Comparison of ENCODE assay signal across 10 cellular contexts in genomic region chr4:83581411-83582288, GRCh38. TPM values are rescaled to one million over a fixed set of nuclear protein-coding genes. Genes with fewer than 3 reads are reported as not detected.
DNase-seq lines count a peak whose midpoint lies in the region; ATAC-seq lines count a peak whose summit lies in the region.
"Had no signal": no experiment of that assay in that cellular context is flagged by ENCODE, and none has a peak within 500 bp of the region (broad histone marks: within the 10 kb centered on the region; RNA-seq: fewer than 3 reads in every experiment).

No MANE protein-coding gene starts in this region.

- H3K4me3 Mint-ChIP-seq in activated T-helper 17 cell treated with anti-CD3 and anti-CD28 coated beads, Interleukin-2, amount 50 U/mL, for 72 hours, result no peak overlapping the region
- H3K4me3 Mint-ChIP-seq in CD8-positive, alpha-beta memory T cell, result no peak overlapping the region
- H3K4me3 Mint-ChIP-seq: activated naive CD4-positive, alpha-beta T cell treated with anti-CD3 and anti-CD28 coated beads, Interleukin-2, amount 50 U/mL, for 24 hours had no signal

- H3K27ac Mint-ChIP-seq in activated T-helper 17 cell treated with anti-CD3 and anti-CD28 coated beads, Interleukin-2, amount 50 U/mL, for 72 hours, result peak overlapping the region; percentile 9
- H3K27ac Mint-ChIP-seq in CD8-positive, alpha-beta memory T cell, result no peak overlapping the region
- H3K27ac Mint-ChIP-seq: activated naive CD4-positive, alpha-beta T cell treated with anti-CD3 and anti-CD28 coated beads, Interleukin-2, amount 50 U/mL, for 24 hours had no signal

- H3K27ac ChIP-seq in CD8-positive, alpha-beta memory T cell (ENCODE audit: low read depth, low read length), result no peak overlapping the region
- H3K27ac ChIP-seq: SJCRH30 had no signal

- no peaks in the 10 kb centered on the region for H3K4me1 ChIP-seq in CD8-positive, alpha-beta memory T cell (ENCODE audit: insufficient read depth, low read length)
- H3K4me1 ChIP-seq: SJCRH30 had no signal

- CTCF ChIA-PET in CD8-positive, alpha-beta memory T cell (lab: Charles Lee), result interaction anchor here (1.3 kb wide), 1 partner anchor 9 kb away, joined by 3 read pairs; no protein-coding TSS in a partner anchor

- no peaks in the 10 kb centered on the region for H3K9me3 Mint-ChIP-seq in activated T-helper 17 cell treated with anti-CD3 and anti-CD28 coated beads, Interleukin-2, amount 50 U/mL, for 72 hours
- no peaks in the 10 kb centered on the region for H3K9me3 Mint-ChIP-seq in CD8-positive, alpha-beta memory T cell
- H3K9me3 Mint-ChIP-seq: activated naive CD4-positive, alpha-beta T cell treated with anti-CD3 and anti-CD28 coated beads, Interleukin-2, amount 50 U/mL, for 24 hours had no signal

- POLR2A ChIA-PET in CD8-positive, alpha-beta memory T cell (lab: Charles Lee), result no interaction called here

- no peaks in the 10 kb centered on the region for H3K36me3 ChIP-seq in CD8-positive, alpha-beta memory T cell (ENCODE audit: insufficient read depth, low read length)
- H3K36me3 ChIP-seq: SJCRH30 had no signal

- ATAC-seq in GM18498 (IDR thresholded peaks at IDR 0.05; ENCODE audit: unreplicated experiment), result peak; percentile 84
- ATAC-seq in GM21447 (IDR thresholded peaks at IDR 0.05; ENCODE audit: unreplicated experiment), result peak; percentile 67
- peak; percentile 51 for ATAC-seq in HG03354 (IDR thresholded peaks at IDR 0.05; ENCODE audit: poor library complexity, severe bottlenecking, unreplicated experiment)
- peak; percentile 60 for ATAC-seq in activated T-helper 17 cell treated with anti-CD3 and anti-CD28 coated beads, Interleukin-2, amount 50 U/mL, for 72 hours (replicated peaks)

- H3K36me3 Mint-ChIP-seq in activated T-helper 17 cell treated with anti-CD3 and anti-CD28 coated beads, Interleukin-2, amount 50 U/mL, for 72 hours (ENCODE audit: low read depth), result peaks cover 13% of the 10 kb centered on the region
- H3K36me3 Mint-ChIP-seq in CD8-positive, alpha-beta memory T cell, result peaks cover 0 to 3% (median 3%) of the 10 kb centered on the region in 3 donors

- H3K9me3 ChIP-seq in CD8-positive, alpha-beta memory T cell (ENCODE audit: low read length), result no peaks in the 10 kb centered on the region
- H3K9me3 ChIP-seq: SJCRH30 had no signal

- DNase-seq in NCI-H2196 treated with DMSO at 0.1 percent for 48 hours (lab: John Stamatoyannopoulos, UW; ENCODE audit: unreplicated experiment) (no peak), DMS 273 treated with DMSO at 0.1 percent for 48 hours (lab: John Stamatoyannopoulos, UW) (no peak)
- no peak for DNase-seq in stimulated activated naive CD4-positive, alpha-beta T cell (lab: John Stamatoyannopoulos, UW)
- no peak for DNase-seq in CD8-positive, alpha-beta memory T cell
- DNase-seq: SJCRH30 had no signal

- no peak overlapping the region for H3K4me3 ChIP-seq in CD8-positive, alpha-beta memory T cell (ENCODE audit: low read length)
- H3K4me3 ChIP-seq: SJCRH30 had no signal

- peaks cover 6% of the 10 kb centered on the region for H3K4me1 Mint-ChIP-seq in activated T-helper 17 cell treated with anti-CD3 and anti-CD28 coated beads, Interleukin-2, amount 50 U/mL, for 72 hours
- no peaks in the 10 kb centered on the region for H3K4me1 Mint-ChIP-seq in CD8-positive, alpha-beta memory T cell
- H3K4me1 Mint-ChIP-seq: activated naive CD4-positive, alpha-beta T cell treated with anti-CD3 and anti-CD28 coated beads, Interleukin-2, amount 50 U/mL, for 24 hours had no signal

- no peaks in the 10 kb centered on the region for H3K27me3 ChIP-seq in CD8-positive, alpha-beta memory T cell (ENCODE audit: insufficient read depth, low read length, poor library complexity, severe bottlenecking)
- H3K27me3 ChIP-seq: SJCRH30 had no signal

- no peaks in the 10 kb centered on the region for H3K27me3 Mint-ChIP-seq in activated T-helper 17 cell treated with anti-CD3 and anti-CD28 coated beads, Interleukin-2, amount 50 U/mL, for 72 hours
- H3K27me3 Mint-ChIP-seq in CD8-positive, alpha-beta memory T cell, result peaks cover 2 to 3% of the 10 kb centered on the region in 2 donors

RNA-seq across cellular contexts. Expression of gene GPAT3, which starts 45.7 kb away (rescaled TPM):
- total RNA-seq in activated T-helper 17 cell treated with anti-CD3 and anti-CD28 coated beads, Interleukin-2, amount 50 U/mL, for 72 hours, result 1 to 10 TPM; 5.6 to 8.8 TPM
- 1 to 10 TPM; 5.4 to 6.2 TPM for total RNA-seq in CD8-positive, alpha-beta memory T cell
- 6.8 TPM for polyA plus RNA-seq in CD8-positive, alpha-beta memory T cell
